ENCODE assay signal across 29 cellular contexts in the genomic region with DNA sequence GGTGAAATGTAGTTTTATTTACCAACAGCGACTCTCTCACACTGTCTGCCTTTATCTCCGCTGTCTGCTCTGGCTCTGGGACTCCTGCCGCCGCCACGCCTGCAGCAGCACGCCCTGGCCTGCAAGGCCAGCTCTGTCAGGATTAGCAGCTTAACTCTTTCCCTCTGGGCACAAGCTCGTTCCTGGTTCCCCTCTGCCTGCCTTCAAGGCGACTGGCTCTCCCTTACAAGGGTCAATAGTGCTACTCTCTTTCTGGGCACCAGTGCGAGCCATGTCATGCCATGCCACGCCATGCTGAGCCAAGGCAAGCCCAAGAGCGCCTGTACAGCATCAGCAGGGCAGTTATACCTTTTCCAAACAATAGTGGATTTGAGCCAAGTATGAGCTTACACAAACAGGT. TPM values are rescaled to one million over a fixed set of nuclear protein-coding genes. Genes with fewer than 3 reads are reported as not detected.
DNase-seq lines count a peak whose midpoint lies in the region; ATAC-seq and TF ChIP-seq lines count a peak whose summit lies in the region.
"Had no signal": no experiment of that assay in that cellular context is flagged by ENCODE, and none has a peak within 500 bp of the region (broad histone marks: within the 10 kb centered on the region; RNA-seq: fewer than 3 reads in every experiment).

No MANE protein-coding gene starts in this region.

- H3K9me3 ChIP-seq in breast epithelium = no peaks in the 10 kb centered on the region
- H3K9me3 ChIP-seq: A549, MG63, spleen, upper lobe of right lung had no signal

- no peaks in the 10 kb centered on the region for H3K27me3 ChIP-seq in breast epithelium
- H3K27me3 ChIP-seq: MG63, spleen, upper lobe of right lung had no signal

- H3K4me1 ChIP-seq in breast epithelium = no peaks in the 10 kb centered on the region
- H3K4me1 ChIP-seq: A549, upper lobe of right lung had no signal

- H3K4me3 ChIP-seq in breast epithelium = no peak overlapping the region
- H3K4me3 ChIP-seq in epithelial cell of esophagus (ENCODE audit: low read length) = no peak overlapping the region
- H3K4me3 ChIP-seq: A549, BLaER1, coronary artery, MG63, spleen, upper lobe of right lung had no signal

- POLR2A ChIA-PET in MCF 10A (lab: Yijun Ruan, JAX) = interaction anchor here (0.6 to 4.4 kb wide), 4 partner anchors 11 to 228 kb away, joined by 3 to 46 read pairs (median 4); no protein-coding TSS in a partner anchor

- peak overlapping the region in 1 of 2 donors; percentile 46 for H3K27ac ChIP-seq in breast epithelium
- H3K27ac ChIP-seq: A549, BLaER1, coronary artery, HL-60, spleen, upper lobe of right lung had no signal

- H3K4me1 Mint-ChIP-seq in MCF 10A (ENCODE audit: insufficient read depth, unreplicated experiment) (peaks cover 25% of the 10 kb centered on the region), mesothelial cell of epicardium (peaks cover 24% of the 10 kb centered on the region)

- no peak for TF ChIP-seq POLR2A in breast epithelium (IDR thresholded peaks at IDR 0.05)

- CTCF ChIA-PET in MCF 10A (lab: Yijun Ruan, JAX) = interaction anchor here (0.6 to 2.9 kb wide), 13 partner anchors 9 to 282 kb away, joined by 3 to 9 read pairs (median 4); a partner anchor contains a TSS

- H3K4me3 Mint-ChIP-seq in MCF 10A (ENCODE audit: unreplicated experiment) (no peak overlapping the region), mesothelial cell of epicardium (no peak overlapping the region)
- H3K4me3 Mint-ChIP-seq: activated CD8-positive, alpha-beta memory T cell treated with anti-CD3 and anti-CD28 coated beads, Interleukin-2, amount 10 ng/mL, durations not matched to agents 7 days and 5 days; activated T-helper 17 cell treated with anti-CD3 and anti-CD28 coated beads, Interleukin-2, amount 50 U/mL, for 72 hours; brain; natural killer cell treated with Interleukin-12 subunit alpha and Interleukin-12 subunit beta and Interleukin-15 and Interleukin-18, amount 100 ng/mL, for 72 hours had no signal

- H3K27ac Mint-ChIP-seq in MCF 10A (ENCODE audit: low read depth, unreplicated experiment) = peak overlapping the region; percentile 78
- H3K27ac Mint-ChIP-seq in mesothelial cell of epicardium = peak overlapping the region; percentile 55
- H3K27ac Mint-ChIP-seq: activated CD8-positive, alpha-beta memory T cell treated with anti-CD3 and anti-CD28 coated beads, Interleukin-2, amount 10 ng/mL, durations not matched to agents 7 days and 5 days; activated T-helper 17 cell treated with anti-CD3 and anti-CD28 coated beads, Interleukin-2, amount 50 U/mL, for 72 hours; natural killer cell treated with Interleukin-12 subunit alpha and Interleukin-12 subunit beta and Interleukin-15 and Interleukin-18, amount 100 ng/mL, for 72 hours had no signal

- no peaks in the 10 kb centered on the region for H3K27me3 Mint-ChIP-seq in MCF 10A (ENCODE audit: insufficient read depth, unreplicated experiment)
- H3K27me3 Mint-ChIP-seq in mesothelial cell of epicardium (ENCODE audit: low read depth) = no peaks in the 10 kb centered on the region
- H3K27me3 Mint-ChIP-seq: activated CD8-positive, alpha-beta memory T cell treated with anti-CD3 and anti-CD28 coated beads, Interleukin-2, amount 10 ng/mL, durations not matched to agents 7 days and 5 days; activated T-helper 17 cell treated with anti-CD3 and anti-CD28 coated beads, Interleukin-2, amount 50 U/mL, for 72 hours; brain; natural killer cell treated with Interleukin-12 subunit alpha and Interleukin-12 subunit beta and Interleukin-15 and Interleukin-18, amount 100 ng/mL, for 72 hours had no signal

- H3K9me3 Mint-ChIP-seq in MCF 10A (ENCODE audit: unreplicated experiment) = no peaks in the 10 kb centered on the region
- no peaks in the 10 kb centered on the region for H3K9me3 Mint-ChIP-seq in mesothelial cell of epicardium
- H3K9me3 Mint-ChIP-seq: activated T-helper 17 cell treated with anti-CD3 and anti-CD28 coated beads, Interleukin-2, amount 50 U/mL, for 72 hours; brain; natural killer cell treated with Interleukin-12 subunit alpha and Interleukin-12 subunit beta and Interleukin-15 and Interleukin-18, amount 100 ng/mL, for 72 hours had no signal

- ATAC-seq in HG02678 (IDR thresholded peaks at IDR 0.05; ENCODE audit: unreplicated experiment) = no peak
- ATAC-seq: activated CD8-positive, alpha-beta memory T cell treated with anti-CD3 and anti-CD28 coated beads, Interleukin-2, amount 10 ng/mL, durations not matched to agents 7 days and 5 days; activated T-helper 17 cell treated with anti-CD3 and anti-CD28 coated beads, Interleukin-2, amount 50 U/mL, for 72 hours; natural killer cell treated with Interleukin-12 subunit alpha and Interleukin-12 subunit beta and Interleukin-15 and Interleukin-18, amount 100 ng/mL, for 72 hours; upper lobe of right lung had no signal

- BruUV-seq in MCF 10A (replicated peaks; lab: Mats Ljungman, UMichigan) = no TSS peak

- intact Hi-C loops in MCF 10A (cut with micrococcal nuclease) (no loop called here), breast epithelium (cut with DNase I; ENCODE audit: low total_unique reads) (no loop called here)

- DNase-seq in MCF 10A (ENCODE audit: unreplicated experiment) (peak; percentile 64), breast epithelium (ENCODE audit: low spot score in 2 of 2) (no peak), epithelial cell of esophagus (ENCODE audit: low read depth) (peak; percentile 89), mesothelial cell of epicardium (ENCODE audit: low spot score in 2 of 2, unreplicated experiment in 2 of 2) (no peak), ureter (ENCODE audit: low spot score) (peak; percentile 70), cerebellar nuclear complex (lab: John Stamatoyannopoulos, UW) (no peak), OCI-M2 (lab: John Stamatoyannopoulos, UW; ENCODE audit: unreplicated experiment) (no peak)
- DNase-seq: activated CD4-positive, alpha-beta T cell treated with anti-CD3 and anti-CD28 coated beads for 4 hours; activated CD8-positive, alpha-beta memory T cell treated with anti-CD3 and anti-CD28 coated beads, Interleukin-2, amount 10 ng/mL, durations not matched to agents 7 days and 5 days; foreskin melanocyte; IMR-90; MG63; NCI-H1694; NCI-H748 treated with DMSO at 0.1 percent for 48 hours; OCI-M1; posterior cingulate gyrus; spleen; stimulated activated CD4-positive, alpha-beta T cell treated with anti-CD3 and anti-CD28 coated beads, Interleukin-4, amount 100 ng/mL, for 4 hours; T-helper 1 cell; upper lobe of right lung had no signal

- H3K36me3 ChIP-seq in breast epithelium = no peaks in the 10 kb centered on the region
- H3K36me3 ChIP-seq: BLaER1, MG63, spleen, upper lobe of right lung had no signal

- TF ChIP-seq CTCF in MCF 10A (IDR thresholded peaks at IDR 0.05; ENCODE audit: unreplicated experiment) (no peak), breast epithelium (IDR thresholded peaks at IDR 0.05) (no peak), epithelial cell of esophagus (IDR thresholded peaks at IDR 0.05; ENCODE audit: insufficient read depth, low read depth, low read length, missing control alignments) (no peak), mesothelial cell of epicardium (IDR thresholded peaks at IDR 0.05; ENCODE audit: unreplicated experiment) (no peak)

- H3K36me3 Mint-ChIP-seq in MCF 10A (ENCODE audit: insufficient read depth, unreplicated experiment) = peaks cover 6% of the 10 kb centered on the region
- no peaks in the 10 kb centered on the region for H3K36me3 Mint-ChIP-seq in mesothelial cell of epicardium
- H3K36me3 Mint-ChIP-seq: brain; natural killer cell treated with Interleukin-12 subunit alpha and Interleukin-12 subunit beta and Interleukin-15 and Interleukin-18, amount 100 ng/mL, for 72 hours had no signal

RNA-seq across cellular contexts. Expression of a gene that starts 3.6 kb away (rescaled TPM):
- total RNA-seq in MCF 10A (2022) = 1.8 and 2.2 TPM in 2 replicates
- 10 to 100 TPM; 18.4 to 36.1 (median 29.3) TPM for total RNA-seq in breast epithelium
- not detected in 3 replicates for total RNA-seq in mesothelial cell of epicardium
- 8.7 TPM for total RNA-seq in ureter

RNA-seq across cellular contexts. Expression of a gene that starts 8.5 kb away (rescaled TPM):
- total RNA-seq in MCF 10A (2022) = not detected in 2 replicates
- not detected for total RNA-seq in breast epithelium
- total RNA-seq in mesothelial cell of epicardium = not detected in 3 replicates
- total RNA-seq in ureter = not detected
- total RNA-seq: activated T-helper 17 cell treated with anti-CD3 and anti-CD28 coated beads, Interleukin-2, amount 50 U/mL, for 72 hours; IMR-90; mesenteric fat pad; natural killer cell treated with Interleukin-12 subunit alpha and Interleukin-12 subunit beta and Interleukin-15 and Interleukin-18, amount 100 ng/mL, for 72 hours; spleen; upper lobe of right lung had no signal

RNA-seq across cellular contexts. Expression of a gene that starts 45.5 kb away (rescaled TPM):
- total RNA-seq in MCF 10A (2022) = not detected in 2 replicates
- total RNA-seq in breast epithelium = under 1 TPM in 2 of 3 donors, not detected in 1; 0.32 to 0.44 TPM
- not detected in 3 replicates for total RNA-seq in mesothelial cell of epicardium
- total RNA-seq in ureter = 0.42 TPM
- total RNA-seq: activated T-helper 17 cell treated with anti-CD3 and anti-CD28 coated beads, Interleukin-2, amount 50 U/mL, for 72 hours; IMR-90 had no signal

RNA-seq across cellular contexts. Expression of a gene that starts 59.4 kb away (rescaled TPM):
- total RNA-seq in MCF 10A (2022) (not detected in 2 replicates), breast epithelium (not detected), mesothelial cell of epicardium (0.29 TPM in 1 of 3 replicates, not detected in the others), ureter (not detected)
- total RNA-seq: activated CD8-positive, alpha-beta memory T cell treated with anti-CD3 and anti-CD28 coated beads, Interleukin-2, amount 10 ng/mL, durations not matched to agents 7 days and 5 days; activated T-helper 17 cell treated with anti-CD3 and anti-CD28 coated beads, Interleukin-2, amount 50 U/mL, for 72 hours; IMR-90; mesenteric fat pad; natural killer cell treated with Interleukin-12 subunit alpha and Interleukin-12 subunit beta and Interleukin-15 and Interleukin-18, amount 100 ng/mL, for 72 hours; spleen; upper lobe of right lung had no signal

Comparison
In these comparisons a context has a peak if more than half of its experiments do, and no peak if none do; other contexts are left out.
1. DNase-seq: peak in MCF 10A (single experiment), epithelial cell of esophagus (single experiment) and ureter (single experiment); none in breast epithelium (0 of 2), mesothelial cell of epicardium (0 of 2), cerebellar nuclear complex (0 of 2) and OCI-M2 (single experiment).